Comparison of ENCODE assay signal across 8 cellular contexts in the genomic region with DNA sequence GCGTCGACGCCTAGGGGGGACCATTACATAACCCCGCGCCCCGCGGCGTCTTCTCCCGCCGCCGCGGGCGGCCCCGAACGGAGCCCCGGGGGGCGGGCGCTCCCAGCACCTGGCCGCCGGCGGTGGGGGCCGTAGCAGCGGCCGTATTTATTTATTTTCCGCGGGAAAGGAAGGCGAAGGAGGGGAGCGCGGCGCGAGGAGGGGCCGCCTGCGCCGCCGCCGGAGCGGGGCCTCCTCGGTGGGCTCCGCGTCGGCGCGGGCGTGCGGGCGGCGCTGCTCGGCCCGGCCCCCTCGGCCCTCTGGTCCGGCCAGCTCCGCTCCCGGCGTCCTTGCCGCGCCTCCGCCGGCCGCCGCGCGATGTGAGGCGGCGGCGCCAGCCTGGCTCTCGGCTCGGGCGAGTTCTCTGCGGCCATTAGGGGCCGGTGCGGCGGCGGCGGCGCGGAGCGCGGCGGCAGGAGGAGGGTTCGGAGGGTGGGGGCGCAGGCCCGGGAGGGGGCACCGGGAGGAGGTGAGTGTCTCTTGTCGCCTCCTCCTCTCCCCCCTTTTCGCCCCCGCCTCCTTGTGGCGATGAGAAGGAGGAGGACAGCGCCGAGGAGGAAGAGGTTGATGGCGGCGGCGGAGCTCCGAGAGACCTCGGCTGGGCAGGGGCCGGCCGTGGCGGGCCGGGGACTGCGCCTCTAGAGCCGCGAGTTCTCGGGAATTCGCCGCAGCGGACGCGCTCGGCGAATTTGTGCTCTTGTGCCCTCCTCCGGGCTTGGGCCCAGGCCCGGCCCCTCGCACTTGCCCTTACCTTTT.
DNase-seq lines count a peak whose midpoint lies in the region; ATAC-seq lines count a peak whose summit lies in the region.

A gene (plus strand): TSS at position 570 of the 795 bp plus-strand sequence. CDS start 413 bp downstream, outside the sequence.

- peak; percentile 28 for ATAC-seq in HG02623 (IDR thresholded peaks at IDR 0.05; ENCODE audit: unreplicated experiment)

- peak within 1 kb of the TSS; percentile 99 for H3K27ac ChIP-seq in caudate nucleus (ENCODE audit: low read depth, low read length)

- DNase-seq in NCI-H1694 treated with DMSO at 0.1 percent for 48 hours (lab: John Stamatoyannopoulos, UW) (peak; percentile 34), NCI-H1694 (lab: John Stamatoyannopoulos, UW) (no peak), NCI-H1930 (lab: John Stamatoyannopoulos, UW) (peak; percentile 40 to 62), caudate nucleus (lab: John Stamatoyannopoulos, UW) (peak in 56 of 61 donors; percentile 11 to 86 (median 58)), islet precursor cell (peak; percentile 77)
- peak; percentile 67 to 82 (median 71) for DNase-seq in activated CD4-positive, CD25-positive, alpha-beta regulatory T cell (lab: John Stamatoyannopoulos, UW)
- DNase-seq in stimulated activated CD4-positive, alpha-beta T cell treated with anti-CD3 and anti-CD28 coated beads, Interleukin-12 subunit alpha, Interleukin-12 subunit beta, amount 100 ng/mL, for 48 hours (ENCODE audit: low read depth in 2 of 3, low spot score in 1 of 3): peak; percentile 48 to 77 (median 62)
